Comparison of ENCODE assay signal across 9 cellular contexts in genomic region chr12:106113042-106113441, GRCh38. TPM values are rescaled to one million over a fixed set of nuclear protein-coding genes. Genes with fewer than 3 reads are reported as not detected.
A peak's percentile ranks its signal among the peaks of the same experiment; 100 is the strongest.
DNase-seq lines count a peak whose midpoint lies in the region; ATAC-seq, FAIRE-seq and TF ChIP-seq lines count a peak whose summit lies in the region.
"Had no signal": no experiment of that assay in that cellular context is flagged by ENCODE, and none has a peak within 500 bp of the region (broad histone marks: within the 10 kb centered on the region; RNA-seq: fewer than 3 reads in every experiment).

No MANE protein-coding gene starts in this region.

- H3K4me3 ChIP-seq in GM12878 (no peak overlapping the region), thyroid gland (replicated peaks in 1 of 3) (no peak overlapping the region)

- ATAC-seq in GM12878: peak; percentile 72
- ATAC-seq in natural killer cell: peak; percentile 45 to 73 (median 51)
- ATAC-seq in GM21576 (IDR thresholded peaks at IDR 0.05; ENCODE audit: unreplicated experiment): no peak
- no peak for ATAC-seq in HG02981 (IDR thresholded peaks at IDR 0.05; ENCODE audit: unreplicated experiment)
- no peak for ATAC-seq in HG02642 (IDR thresholded peaks at IDR 0.05; ENCODE audit: poor library complexity, unreplicated experiment)
- ATAC-seq: naive thymus-derived CD4-positive, alpha-beta T cell had no signal

- TF ChIP-seq POLR2A in GM12878 (IDR thresholded peaks at IDR 0.05; ENCODE audit: low read depth, low read length): no peak
- no peak for TF ChIP-seq POLR2A in thyroid gland (IDR thresholded peaks at IDR 0.05)

- H3K9me3 Mint-ChIP-seq in natural killer cell: no peaks in the 10 kb centered on the region

- no peaks in the 10 kb centered on the region for H3K9me3 ChIP-seq in GM12878 (replicated peaks; ENCODE audit: control insufficient read depth, insufficient read depth, low read length)
- H3K9me3 ChIP-seq in thyroid gland: no peaks in the 10 kb centered on the region

- TF ChIP-seq CTCF in GM12878 (IDR thresholded peaks at IDR 0.05 in 2 of 3, conservative IDR thresholded peaks at IDR 0.05 in 1 of 3; ENCODE audit: control insufficient read depth in 2 of 3, extremely low read depth in 1 of 3, insufficient read depth in 1 of 3, low read depth in 3 of 3, low read length in 3 of 3) (no peak), natural killer cell (IDR thresholded peaks at IDR 0.05) (no peak), thyroid gland (IDR thresholded peaks at IDR 0.05) (no peak)

- SMC1A ChIA-PET in GM12878 (lab: Charles Lee; ENCODE audit: uncharacterized antibody, unreplicated experiment): interaction anchor here (0.7 to 1.4 kb wide), 4 partner anchors 10 to 27 kb away, joined by 3 to 4 read pairs (median 3); no protein-coding TSS in a partner anchor

- H3K27me3 Mint-ChIP-seq in natural killer cell (ENCODE audit: low read depth in 2 of 2): peaks cover 2 to 19% of the 10 kb centered on the region in 2 donors

- peak; percentile 12 to 49; a peak in 1 of 4 replicates for TF ChIP-seq EP300 in GM12878 (IDR thresholded peaks at IDR 0.05; ENCODE audit: borderline replicate concordance in 1 of 2, control insufficient read depth in 1 of 2, low read depth in 2 of 2, low read length in 2 of 2)

- H3K27ac ChIP-seq in GM12878 (ENCODE audit: control insufficient read depth, insufficient read depth) (no peak overlapping the region), thyroid gland (peak overlapping the region in 1 of 3 donors; percentile 43)

- H3K4me1 Mint-ChIP-seq in natural killer cell: peaks cover 15 to 21% of the 10 kb centered on the region in 2 donors

- intact Hi-C loops in GM12878 (cut with micrococcal nuclease; ENCODE audit: unreplicated experiment): no loop called here
- intact Hi-C loops in natural killer cell (cut with micrococcal nuclease): no loop called here
- intact Hi-C loops in thyroid gland (cut with DNase I): no loop called here

- RAD21 ChIA-PET in GM12878 (lab: Charles Lee; ENCODE audit: unreplicated experiment): interaction anchor here (1.8 kb wide), 2 partner anchors 16 to 23 kb away, joined by 4 to 6 read pairs; no protein-coding TSS in a partner anchor

- TF ChIP-seq RAD21 in GM12878 (IDR thresholded peaks at IDR 0.05; ENCODE audit: insufficient read depth, low read depth, low read length): no peak

- H3K36me3 ChIP-seq in GM12878 (ENCODE audit: control insufficient read depth in 2 of 2, insufficient read depth in 2 of 2, low read length in 1 of 2) (no peaks in the 10 kb centered on the region), thyroid gland (no peaks in the 10 kb centered on the region)

- H3K79me2 ChIP-seq in GM12878 (ENCODE audit: control insufficient read depth, insufficient read depth, low read length): no peaks in the 10 kb centered on the region

- CTCF ChIA-PET in GM12878 (lab: Yijun Ruan, JAX): interaction anchor here (1.7 to 3.0 kb wide), 2 partner anchors 23 to 81 kb away, joined by 3 to 12 read pairs; no protein-coding TSS in a partner anchor

- BruUV-seq in GM12878 (replicated peaks; lab: Mats Ljungman, UMichigan): no TSS peak

- H3K27ac Mint-ChIP-seq in natural killer cell: peak overlapping the region; percentile 70 to 78
- H3K27ac Mint-ChIP-seq: naive thymus-derived CD4-positive, alpha-beta T cell had no signal

- no peaks in the 10 kb centered on the region for H4K20me1 ChIP-seq in GM12878 (ENCODE audit: control insufficient read depth, insufficient read depth)

- no peak overlapping the region for H3K9ac ChIP-seq in GM12878 (ENCODE audit: control insufficient read depth, insufficient read depth, low read length)

- FAIRE-seq in GM12878 (lab: Jason Lieb, UNC): no peak

- in situ Hi-C loops in GM12878 (cut with MboI): no loop called here

- H3K4me1 ChIP-seq in GM12878 (ENCODE audit: control insufficient read depth, insufficient read depth, low read length): no peaks in the 10 kb centered on the region
- H3K4me1 ChIP-seq in thyroid gland: peaks cover 3 to 22% of the 10 kb centered on the region in 2 donors

- H2AFZ ChIP-seq in GM12878 (ENCODE audit: control insufficient read depth, low read depth, low read length): no peak overlapping the region

- H3K27me3 ChIP-seq in GM12878 (replicated peaks in 1 of 2; ENCODE audit: control insufficient read depth in 2 of 2, insufficient read depth in 2 of 2, low read length in 1 of 2) (peaks cover 0 to 3% of the 10 kb centered on the region in 2 experiments; a peak in 2 of 4 replicates), thyroid gland (no peaks in the 10 kb centered on the region)

- peak overlapping the region; percentile 55 for H3K4me3 Mint-ChIP-seq in natural killer cell
- H3K4me3 Mint-ChIP-seq: naive thymus-derived CD4-positive, alpha-beta T cell had no signal

- DNase-seq in AG08395 (ENCODE audit: low spot score): peak; percentile 67
- DNase-seq in HT1080 (ENCODE audit: low read depth): peak; percentile 63
- DNase-seq in GM12878 (ENCODE audit: low read depth, low spot score): peak; percentile 7
- DNase-seq in natural killer cell: no peak
- no peak for DNase-seq in thyroid gland

- no peaks in the 10 kb centered on the region for H3K36me3 Mint-ChIP-seq in natural killer cell
- H3K36me3 Mint-ChIP-seq: naive thymus-derived CD4-positive, alpha-beta T cell had no signal

- H3K4me2 ChIP-seq in GM12878 (ENCODE audit: control insufficient read depth, insufficient read depth): no peak overlapping the region

- 10% methylated on average over 6 of the region's 6 CpGs for WGBS in GM12878 (ENCODE audit: insufficient coverage, insufficient replicate concordance, low lambda C conversion rate, missing lambda C conversion rate)
- WGBS in thyroid gland, 2 donors: 62 to 63% methylated on average over 6 of the region's 6 CpGs

- POLR2A ChIA-PET in GM12878 (lab: Charles Lee): no interaction called here

TF ChIP-seq in GM12878, 131 proteins besides CTCF, POLR2A, EP300 and RAD21 (continues in another document):
- TF ChIP-seq, protein P1, sequence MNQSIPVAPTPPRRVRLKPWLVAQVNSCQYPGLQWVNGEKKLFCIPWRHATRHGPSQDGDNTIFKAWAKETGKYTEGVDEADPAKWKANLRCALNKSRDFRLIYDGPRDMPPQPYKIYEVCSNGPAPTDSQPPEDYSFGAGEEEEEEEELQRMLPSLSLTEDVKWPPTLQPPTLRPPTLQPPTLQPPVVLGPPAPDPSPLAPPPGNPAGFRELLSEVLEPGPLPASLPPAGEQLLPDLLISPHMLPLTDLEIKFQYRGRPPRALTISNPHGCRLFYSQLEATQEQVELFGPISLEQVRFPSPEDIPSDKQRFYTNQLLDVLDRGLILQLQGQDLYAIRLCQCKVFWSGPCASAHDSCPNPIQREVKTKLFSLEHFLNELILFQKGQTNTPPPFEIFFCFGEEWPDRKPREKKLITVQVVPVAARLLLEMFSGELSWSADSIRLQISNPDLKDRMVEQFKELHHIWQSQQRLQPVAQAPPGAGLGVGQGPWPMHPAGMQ (IDR thresholded peaks at IDR 0.05; ENCODE audit: borderline replicate concordance): no peak
- TF ChIP-seq, protein P2, sequence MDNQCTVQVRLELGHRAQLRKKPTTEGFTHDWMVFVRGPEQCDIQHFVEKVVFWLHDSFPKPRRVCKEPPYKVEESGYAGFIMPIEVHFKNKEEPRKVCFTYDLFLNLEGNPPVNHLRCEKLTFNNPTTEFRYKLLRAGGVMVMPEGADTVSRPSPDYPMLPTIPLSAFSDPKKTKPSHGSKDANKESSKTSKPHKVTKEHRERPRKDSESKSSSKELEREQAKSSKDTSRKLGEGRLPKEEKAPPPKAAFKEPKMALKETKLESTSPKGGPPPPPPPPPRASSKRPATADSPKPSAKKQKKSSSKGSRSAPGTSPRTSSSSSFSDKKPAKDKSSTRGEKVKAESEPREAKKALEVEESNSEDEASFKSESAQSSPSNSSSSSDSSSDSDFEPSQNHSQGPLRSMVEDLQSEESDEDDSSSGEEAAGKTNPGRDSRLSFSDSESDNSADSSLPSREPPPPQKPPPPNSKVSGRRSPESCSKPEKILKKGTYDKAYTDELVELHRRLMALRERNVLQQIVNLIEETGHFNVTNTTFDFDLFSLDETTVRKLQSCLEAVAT (IDR thresholded peaks at IDR 0.05): 0 out of 2 replicates have a peak, but pooled peaks have one; percentile 23
- TF ChIP-seq BHLHE40 (IDR thresholded peaks at IDR 0.05; ENCODE audit: borderline replicate concordance in 1 of 2, low read depth in 2 of 2, low read length in 1 of 2) (peak; percentile 25 to 30; a peak in 1 of 4 replicates), DPF2 (IDR thresholded peaks at IDR 0.05) (peak; percentile 56), POU2F2 (IDR thresholded peaks at IDR 0.05; ENCODE audit: borderline replicate concordance, low read depth, low read length) (no peak)

RNA-seq across cellular contexts. Expression of gene NUAK1, which starts 25.7 kb away (rescaled TPM):
- total RNA-seq in HT1080 (2014; rRNA removed; shearing (Covaris generic)): 7.5 and 10.7 TPM in 2 replicates
- polyA plus RNA-seq in HT1080 (2015; cell fraction: cytosol; rRNA removed): 5.2 and 7.5 TPM in 2 replicates
- 6.8 and 8.2 TPM in 2 replicates for polyA plus RNA-seq in HT1080 (2015; cell fraction: nucleus; rRNA removed)
- total RNA-seq in GM12878 (2013; cell fraction: nucleolus; rRNA removed): not detected in 2 replicates
- total RNA-seq in GM12878 (2014; rRNA removed) (0.11 and 0.76 TPM in 2 replicates), GM12878 (2014; rRNA removed; fragmentation: Illumina TruSeq; extraction: Trizol) (0.09 and 0.23 TPM in 2 replicates), GM12878 (2021) (0.08 and 0.27 TPM in 2 replicates), natural killer cell (10 to 100 TPM in 1 of 3 donors, 1 to 10 TPM in 2; 1.4 to 10.9 (median 3.4) TPM), thyroid gland (10 to 100 TPM in 3 of 4 donors, 1 to 10 TPM in 1; 4.5 to 38.4 (median 10.6) TPM)
- not detected for polyA plus RNA-seq in GM12878 (2011; ENCODE audit: low read depth)
- polyA plus RNA-seq in GM12878 (2011; rRNA removed) (0.42 and 0.46 TPM in 2 replicates), GM12878 (2014; fragmentation: Illumina TruSeq; extraction: Trizol) (0.06 TPM in 1 of 2 replicates, not detected in the other), GM12878 (2014; fragmentation: Nextera tagmentation; extraction: Ambion mirVana) (under 1 TPM; 0.03 to 0.04 TPM), GM12878 (2014; rRNA removed) (0.05 and 0.08 TPM in 2 replicates), GM12878 (2016; fragmentation: Nextera tagmentation; extraction: Ambion mirVana) (not detected)
- 0.37 and 0.43 TPM in 2 replicates for polyA plus RNA-seq in GM12878 (2011; cell fraction: cytosol; rRNA removed)
- polyA plus RNA-seq in GM12878 (2011; cell fraction: nucleus; rRNA removed): 0.42 and 0.48 TPM in 2 replicates
- not detected in 2 replicates for polyA plus RNA-seq in GM12878 (2012)
- polyA minus RNA-seq in GM12878 (2011; rRNA and poly(A)+ RNA removed): 0.80 and 0.88 TPM in 2 replicates
- 0.27 and 1.2 TPM in 2 replicates for polyA minus RNA-seq in GM12878 (2011; cell fraction: cytosol; rRNA and poly(A)+ RNA removed)
- 0.48 and 0.60 TPM in 2 replicates for polyA minus RNA-seq in GM12878 (2011; cell fraction: nucleus; rRNA and poly(A)+ RNA removed)
- polyA plus RNA-seq: naive thymus-derived CD4-positive, alpha-beta T cell had no signal

Comparison
In these comparisons a context has a peak if more than half of its experiments do, and no peak if none do; other contexts are left out.
1. DNase-seq: peak in AG08395 (single experiment), HT1080 (single experiment) and GM12878 (single experiment); none in natural killer cell (single experiment) and thyroid gland (0 of 2).
2. ATAC-seq: peak in GM12878 (single experiment) and natural killer cell (3 of 3); none in GM21576 (single experiment), HG02981 (single experiment) and HG02642 (single experiment).